ENCODE assay signal across 12 cellular contexts in genomic region chr3:28077566-28077965, GRCh38.
A peak's percentile ranks its signal among the peaks of the same experiment; 100 is the strongest.
DNase-seq lines count a peak whose midpoint lies in the region; ATAC-seq and TF ChIP-seq lines count a peak whose summit lies in the region.
"Had no signal": no experiment of that assay in that cellular context is flagged by ENCODE, and none has a peak within 500 bp of the region (broad histone marks: within the 10 kb centered on the region; RNA-seq: fewer than 3 reads in every experiment).

No MANE protein-coding gene starts in this region.

- H3K4me3 ChIP-seq in adipocyte (ENCODE audit: low read length) (no peak overlapping the region), right atrium auricular region (no peak overlapping the region), upper lobe of right lung (no peak overlapping the region)
- H3K4me3 ChIP-seq: thyroid gland had no signal

- H3K27ac ChIP-seq in right atrium auricular region (no peak overlapping the region), upper lobe of right lung (no peak overlapping the region)
- H3K27ac ChIP-seq: thyroid gland had no signal

- no peak overlapping the region for H3K9ac ChIP-seq in adipocyte (ENCODE audit: low read length)

- H3K9me3 ChIP-seq in adipocyte (ENCODE audit: control insufficient read depth, low read length) (no peaks in the 10 kb centered on the region), right atrium auricular region (no peaks in the 10 kb centered on the region), upper lobe of right lung (no peaks in the 10 kb centered on the region)
- H3K9me3 ChIP-seq: thyroid gland had no signal

- DNase-seq in NOMO-1 treated with DMSO at 0.1 percent for 48 hours (lab: John Stamatoyannopoulos, UW; ENCODE audit: unreplicated experiment): peak; percentile 2
- no peak for DNase-seq in NOMO-1 treated with dmso at 0.1 percent for 144 hours (lab: John Stamatoyannopoulos, UW; ENCODE audit: unreplicated experiment)
- DNase-seq in adipocyte (ENCODE audit: low read depth): peak; percentile 1
- peak; percentile 63 for DNase-seq in right atrium auricular region (ENCODE audit: low spot score)
- peak; percentile 42 for DNase-seq in upper lobe of right lung
- no peak for DNase-seq in stimulated activated CD4-positive, alpha-beta T cell treated with anti-CD3 and anti-CD28 coated beads, Interleukin-15, amount 100 ng/mL, for 24 hours
- DNase-seq in left colon: no peak
- DNase-seq: AML-193, KBM-7, SHP77 treated with DMSO at 0.1 percent for 48 hours had no signal

- no peaks in the 10 kb centered on the region for H3K4me1 ChIP-seq in adipocyte (ENCODE audit: control insufficient read depth, insufficient read depth, low read length)
- no peaks in the 10 kb centered on the region for H3K4me1 ChIP-seq in right atrium auricular region
- no peaks in the 10 kb centered on the region for H3K4me1 ChIP-seq in upper lobe of right lung
- H3K4me1 ChIP-seq: thyroid gland had no signal

- H3K36me3 ChIP-seq in adipocyte (ENCODE audit: control insufficient read depth, insufficient read depth, low read length, severe bottlenecking): no peaks in the 10 kb centered on the region
- no peaks in the 10 kb centered on the region for H3K36me3 ChIP-seq in right atrium auricular region
- no peaks in the 10 kb centered on the region for H3K36me3 ChIP-seq in upper lobe of right lung
- H3K36me3 ChIP-seq: thyroid gland had no signal

- intact Hi-C loops in upper lobe of right lung (cut with DNase I): no loop called here
- intact Hi-C loops in left colon (cut with DNase I, micrococcal nuclease): no loop called here

- H3K27me3 ChIP-seq in adipocyte (replicated peaks; ENCODE audit: control insufficient read depth, insufficient read depth, low read length) (no peaks in the 10 kb centered on the region), right atrium auricular region (no peaks in the 10 kb centered on the region), upper lobe of right lung (no peaks in the 10 kb centered on the region)
- H3K27me3 ChIP-seq: thyroid gland had no signal

- TF ChIP-seq CTCF in right atrium auricular region (IDR thresholded peaks at IDR 0.05): peak in 1 of 2 donors; percentile 43
- TF ChIP-seq CTCF in upper lobe of right lung (IDR thresholded peaks at IDR 0.05): peak; percentile 21

- ATAC-seq in upper lobe of right lung: no peak
- no peak for ATAC-seq in HG02885 (IDR thresholded peaks at IDR 0.05; ENCODE audit: poor library complexity, unreplicated experiment)
- ATAC-seq in left colon: no peak

Comparison
In these comparisons a context has a peak if more than half of its experiments do, and no peak if none do; other contexts are left out.
1. DNase-seq: peak in NOMO-1 treated with DMSO at 0.1 percent for 48 hours (single experiment), adipocyte (single experiment), right atrium auricular region (single experiment) and upper lobe of right lung (single experiment); none in NOMO-1 treated with dmso at 0.1 percent for 144 hours (single experiment), stimulated activated CD4-positive, alpha-beta T cell treated with anti-CD3 and anti-CD28 coated beads, Interleukin-15, amount 100 ng/mL, for 24 hours (single experiment) and left colon (0 of 2).